ENCODE assay signal across 8 cellular contexts in the genomic region with DNA sequence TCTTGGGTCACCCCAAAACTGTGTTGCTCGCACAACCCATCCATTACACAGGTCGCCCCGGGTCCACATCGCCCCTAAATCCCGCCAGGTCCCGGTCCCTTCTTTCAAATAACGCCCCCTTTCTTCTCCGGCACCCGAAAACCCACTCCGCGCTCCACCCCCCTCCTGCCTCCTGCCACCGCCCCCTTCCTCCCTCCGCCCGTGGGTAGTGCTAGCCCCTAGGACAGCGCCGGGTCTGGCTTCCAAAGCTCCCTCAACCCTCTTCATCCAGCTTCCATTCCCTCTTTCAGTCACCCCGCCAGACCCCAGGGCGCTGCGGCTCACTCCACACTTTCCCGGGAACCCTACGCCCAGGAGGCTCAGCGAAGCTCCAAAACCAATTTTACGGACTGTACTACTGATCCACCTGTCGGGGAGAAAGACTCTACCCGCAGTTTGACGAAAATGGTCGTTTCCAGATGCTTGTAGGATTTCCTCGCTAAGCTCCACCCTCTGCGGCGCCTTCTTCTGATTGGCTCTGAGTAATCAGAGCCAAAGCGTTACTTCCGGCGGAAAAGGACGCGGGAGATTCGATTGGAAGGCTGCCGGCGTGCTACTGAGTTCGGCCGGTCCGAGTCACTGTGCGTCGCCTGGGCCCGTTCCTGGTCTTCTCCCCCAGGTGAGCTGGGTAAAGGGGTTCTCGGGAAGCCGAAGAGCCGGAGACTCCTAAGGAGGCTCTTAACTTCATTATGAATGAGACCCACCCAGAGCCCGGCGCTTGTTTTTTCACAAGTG. TPM values are rescaled to one million over a fixed set of nuclear protein-coding genes. Genes with fewer than 3 reads are reported as not detected.
DNase-seq lines count a peak whose midpoint lies in the region; ATAC-seq and TF ChIP-seq lines count a peak whose summit lies in the region.

A gene with protein sequence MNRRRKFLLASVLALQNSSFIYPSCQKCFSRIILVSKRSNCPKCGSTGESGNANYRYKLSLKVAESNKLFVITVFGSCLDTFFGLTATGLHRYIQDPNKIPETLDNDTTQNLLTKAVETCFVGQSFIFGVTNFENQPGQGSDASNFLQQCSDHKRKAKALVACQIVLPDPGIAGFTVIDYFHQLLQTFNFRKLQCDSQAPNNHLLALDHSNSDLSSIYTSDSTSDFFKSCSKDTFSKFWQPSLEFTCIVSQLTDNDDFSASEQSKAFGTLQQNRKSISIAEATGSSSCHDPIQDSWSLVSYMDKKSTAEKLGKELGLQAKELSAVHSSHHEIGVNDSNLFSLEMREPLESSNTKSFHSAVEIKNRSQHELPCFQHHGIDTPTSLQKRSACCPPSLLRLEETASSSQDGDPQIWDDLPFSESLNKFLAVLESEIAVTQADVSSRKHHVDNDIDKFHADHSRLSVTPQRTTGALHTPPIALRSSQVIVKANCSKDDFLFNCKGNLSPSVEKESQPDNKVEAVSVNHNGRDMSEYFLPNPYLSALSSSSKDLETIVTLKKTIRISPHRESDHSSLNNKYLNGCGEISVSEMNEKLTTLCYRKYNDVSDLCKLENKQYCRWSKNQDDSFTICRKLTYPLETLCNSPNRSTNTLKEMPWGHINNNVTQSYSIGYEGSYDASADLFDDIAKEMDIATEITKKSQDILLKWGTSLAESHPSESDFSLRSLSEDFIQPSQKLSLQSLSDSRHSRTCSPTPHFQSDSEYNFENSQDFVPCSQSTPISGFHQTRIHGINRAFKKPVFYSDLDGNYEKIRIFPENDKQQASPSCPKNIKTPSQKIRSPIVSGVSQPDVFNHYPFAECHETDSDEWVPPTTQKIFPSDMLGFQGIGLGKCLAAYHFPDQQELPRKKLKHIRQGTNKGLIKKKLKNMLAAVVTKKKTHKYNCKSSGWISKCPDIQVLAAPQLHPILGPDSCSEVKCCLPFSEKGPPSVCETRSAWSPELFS (plus strand): TSS at position 572 of the 774 bp plus-strand sequence. CDS start 13,003 bp downstream, outside the sequence.

- peaks cover 4% of the 10 kb centered on the region for H3K36me3 Mint-ChIP-seq in activated T-cell treated with anti-CD3 and anti-CD28 coated beads, Interleukin-2, amount 50 U/mL, for 4 hours (ENCODE audit: insufficient read depth)

- H3K4me3 ChIP-seq in Panc1 (ENCODE audit: low read depth in 2 of 2, low read length in 2 of 2) (peak within 1 kb of the TSS; percentile 75 to 91), esophagus (ENCODE audit: low read depth in 1 of 2, low read length in 2 of 2) (peak within 1 kb of the TSS; percentile 82 to 90), mucosa of stomach (ENCODE audit: low read length) (peak within 1 kb of the TSS; percentile 70)

- POLR2A ChIA-PET in Panc1 (lab: Charles Lee): interaction anchor here (0.6 to 1.3 kb wide), 5 partner anchors 86 to 385 kb away, joined by 3 to 8 read pairs (median 3); a partner anchor contains a TSS

- H3K9me3 ChIP-seq in Panc1 (ENCODE audit: control insufficient read depth, insufficient read depth, low read depth, low read length): no peaks in the 10 kb centered on the region
- H3K9me3 ChIP-seq in esophagus (ENCODE audit: control insufficient read depth in 2 of 2, insufficient read depth in 1 of 2, low read depth in 1 of 2, low read length in 1 of 2): no peaks in the 10 kb centered on the region
- H3K9me3 ChIP-seq in mucosa of stomach (ENCODE audit: control insufficient read depth, low read length): no peaks in the 10 kb centered on the region

- DNase-seq in DMS153 (lab: John Stamatoyannopoulos, UW) (peak; percentile 96), KBM-7 (peak; percentile 97), Panc1 (ENCODE audit: low read depth, low spot score) (peak; percentile 97)
- DNase-seq in activated T-cell treated with anti-CD3 and anti-CD28 coated beads, Interleukin-2, amount 50 U/mL, for 4 hours: peak; percentile 86
- DNase-seq in stimulated activated CD8-positive, alpha-beta memory T cell treated with anti-CD3 and anti-CD28 coated beads, Interleukin-7, amount 100 ng/mL, for 1 hour (ENCODE audit: low read depth in 2 of 2): peak; percentile 81 to 87

- H3K27ac ChIP-seq in Panc1 (ENCODE audit: low read length) (peak within 1 kb of the TSS; percentile 93), esophagus (ENCODE audit: low read depth in 2 of 2, low read length in 1 of 2) (peak within 1 kb of the TSS; percentile 96 to 99)

- CTCF ChIA-PET in Panc1 (lab: Charles Lee): interaction anchor here (0.6 to 2.3 kb wide), 5 partner anchors 26 to 392 kb away, joined by 3 to 10 read pairs (median 3); a partner anchor contains a TSS

- intact Hi-C loops in Panc1 (cut with micrococcal nuclease; ENCODE audit: unreplicated experiment): loop anchor here (10.0 kb wide), 2 partner anchors 253 to 383 kb away; a partner anchor contains a TSS

- no peaks in the 10 kb centered on the region for H3K9me3 Mint-ChIP-seq in activated T-cell treated with anti-CD3 and anti-CD28 coated beads, Interleukin-2, amount 50 U/mL, for 4 hours

- H3K4me1 ChIP-seq in Panc1 (ENCODE audit: control insufficient read depth, insufficient read depth, low read length): peaks cover 20% of the 10 kb centered on the region
- H3K4me1 ChIP-seq in esophagus (ENCODE audit: control insufficient read depth in 2 of 2, insufficient read depth in 2 of 2, low read length in 1 of 2): peaks cover 0 to 2% of the 10 kb centered on the region in 2 donors
- peaks cover 18% of the 10 kb centered on the region for H3K4me1 ChIP-seq in mucosa of stomach (ENCODE audit: control insufficient read depth, insufficient read depth, low read length)

- H3K36me3 ChIP-seq in Panc1 (ENCODE audit: control insufficient read depth, insufficient read depth, low read length) (no peaks in the 10 kb centered on the region; the same call in 1 of the 2 replicates), esophagus (ENCODE audit: control insufficient read depth in 2 of 2, insufficient read depth in 2 of 2, low read length in 1 of 2) (no peaks in the 10 kb centered on the region), mucosa of stomach (ENCODE audit: control insufficient read depth, insufficient read depth, low read length) (no peaks in the 10 kb centered on the region)

- in situ Hi-C loops in KBM-7 (cut with MboI; ENCODE audit: low pct_unique_long_range_greater_than_20kb, low sequenced_read_pairs): no loop called here
- in situ Hi-C loops in Panc1 (cut with HindIII; ENCODE audit: low pct_unique_long_range_greater_than_20kb, low sequenced_read_pairs): no loop called here

- no TSS peak for BruUV-seq in Panc1 (replicated peaks; lab: Mats Ljungman, UMichigan)

- H3K27me3 ChIP-seq in Panc1 (ENCODE audit: control insufficient read depth, insufficient read depth, low read length) (no peaks in the 10 kb centered on the region), esophagus (ENCODE audit: control insufficient read depth in 1 of 2, insufficient read depth in 2 of 2, low read length in 2 of 2) (no peaks in the 10 kb centered on the region), mucosa of stomach (ENCODE audit: control insufficient read depth, insufficient read depth, low read length) (no peaks in the 10 kb centered on the region)

- ATAC-seq in GM21717 (IDR thresholded peaks at IDR 0.05; ENCODE audit: unreplicated experiment): peak; percentile 60
- peak; percentile 86 for ATAC-seq in Panc1
- peak; percentile 74 for ATAC-seq in activated T-cell treated with anti-CD3 and anti-CD28 coated beads, Interleukin-2, amount 50 U/mL, for 4 hours

- WGBS in esophagus, 2 donors: 0 to 1% methylated on average over 44 to 49 of the region's 49 CpGs

- H3K4me1 Mint-ChIP-seq in activated T-cell treated with anti-CD3 and anti-CD28 coated beads, Interleukin-2, amount 50 U/mL, for 4 hours (ENCODE audit: low read depth): peaks cover 44% of the 10 kb centered on the region

- H3K4me3 Mint-ChIP-seq in activated T-cell treated with anti-CD3 and anti-CD28 coated beads, Interleukin-2, amount 50 U/mL, for 4 hours: peak within 1 kb of the TSS; percentile 98

- no peak for TF ChIP-seq CTCF in Panc1 (IDR thresholded peaks at IDR 0.05)

- H3K27me3 Mint-ChIP-seq in activated T-cell treated with anti-CD3 and anti-CD28 coated beads, Interleukin-2, amount 50 U/mL, for 4 hours (ENCODE audit: low read depth): no peaks in the 10 kb centered on the region

- H3K9ac ChIP-seq in mucosa of stomach (ENCODE audit: low read length): peak within 1 kb of the TSS; percentile 88

RNA-seq across cellular contexts. Expression of the gene that starts here (rescaled TPM):
- total RNA-seq in Panc1 (2021; ENCODE audit: unreplicated experiment): 22.9 TPM
- polyA plus RNA-seq in Panc1 (2012; ENCODE audit: insufficient read length): 5.9 TPM
- 10 to 100 TPM; 15.2 to 20.0 (median 19.5) TPM for total RNA-seq in activated T-cell treated with anti-CD3 and anti-CD28 coated beads, Interleukin-2, amount 50 U/mL, for 4 hours
- polyA plus RNA-seq in esophagus: 1 to 10 TPM in 1 of 2 donors, under 1 TPM in 1; 0.92 to 2.5 TPM

Comparison
In these comparisons a context has a peak if more than half of its experiments do, and no peak if none do; other contexts are left out.
1. Peak in every context shown above with its lines: DNase-seq, ATAC-seq, H3K4me3 ChIP-seq and H3K27ac ChIP-seq.